Comparison of ENCODE assay signal across 1 cellular context in the genomic region with DNA sequence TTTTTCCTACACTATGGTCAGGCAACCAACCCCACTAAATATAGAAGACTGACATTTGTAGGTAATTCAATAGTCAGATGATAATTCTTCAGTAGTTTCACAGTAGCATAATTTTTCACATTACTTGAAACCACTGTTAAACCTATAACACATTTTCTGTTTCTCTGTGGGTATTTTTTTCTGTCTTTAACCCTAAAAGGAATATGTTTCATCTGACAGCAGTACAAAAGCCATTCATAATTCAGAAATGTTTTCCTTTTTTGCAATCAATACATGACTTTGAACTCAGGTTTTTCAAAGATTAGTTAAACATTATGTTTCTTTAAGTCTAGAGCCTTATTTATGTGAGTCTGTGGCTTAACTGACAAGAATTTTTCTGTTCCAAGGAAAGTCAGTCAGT.
TF ChIP-seq lines count a peak whose summit lies in the region.

No MANE protein-coding gene starts in this region.

TF ChIP-seq in HepG2, 621 proteins besides CTCF, POLR2A, EP300 and RAD21 (continued from another document and continues in another):
- TF ChIP-seq, protein P1, sequence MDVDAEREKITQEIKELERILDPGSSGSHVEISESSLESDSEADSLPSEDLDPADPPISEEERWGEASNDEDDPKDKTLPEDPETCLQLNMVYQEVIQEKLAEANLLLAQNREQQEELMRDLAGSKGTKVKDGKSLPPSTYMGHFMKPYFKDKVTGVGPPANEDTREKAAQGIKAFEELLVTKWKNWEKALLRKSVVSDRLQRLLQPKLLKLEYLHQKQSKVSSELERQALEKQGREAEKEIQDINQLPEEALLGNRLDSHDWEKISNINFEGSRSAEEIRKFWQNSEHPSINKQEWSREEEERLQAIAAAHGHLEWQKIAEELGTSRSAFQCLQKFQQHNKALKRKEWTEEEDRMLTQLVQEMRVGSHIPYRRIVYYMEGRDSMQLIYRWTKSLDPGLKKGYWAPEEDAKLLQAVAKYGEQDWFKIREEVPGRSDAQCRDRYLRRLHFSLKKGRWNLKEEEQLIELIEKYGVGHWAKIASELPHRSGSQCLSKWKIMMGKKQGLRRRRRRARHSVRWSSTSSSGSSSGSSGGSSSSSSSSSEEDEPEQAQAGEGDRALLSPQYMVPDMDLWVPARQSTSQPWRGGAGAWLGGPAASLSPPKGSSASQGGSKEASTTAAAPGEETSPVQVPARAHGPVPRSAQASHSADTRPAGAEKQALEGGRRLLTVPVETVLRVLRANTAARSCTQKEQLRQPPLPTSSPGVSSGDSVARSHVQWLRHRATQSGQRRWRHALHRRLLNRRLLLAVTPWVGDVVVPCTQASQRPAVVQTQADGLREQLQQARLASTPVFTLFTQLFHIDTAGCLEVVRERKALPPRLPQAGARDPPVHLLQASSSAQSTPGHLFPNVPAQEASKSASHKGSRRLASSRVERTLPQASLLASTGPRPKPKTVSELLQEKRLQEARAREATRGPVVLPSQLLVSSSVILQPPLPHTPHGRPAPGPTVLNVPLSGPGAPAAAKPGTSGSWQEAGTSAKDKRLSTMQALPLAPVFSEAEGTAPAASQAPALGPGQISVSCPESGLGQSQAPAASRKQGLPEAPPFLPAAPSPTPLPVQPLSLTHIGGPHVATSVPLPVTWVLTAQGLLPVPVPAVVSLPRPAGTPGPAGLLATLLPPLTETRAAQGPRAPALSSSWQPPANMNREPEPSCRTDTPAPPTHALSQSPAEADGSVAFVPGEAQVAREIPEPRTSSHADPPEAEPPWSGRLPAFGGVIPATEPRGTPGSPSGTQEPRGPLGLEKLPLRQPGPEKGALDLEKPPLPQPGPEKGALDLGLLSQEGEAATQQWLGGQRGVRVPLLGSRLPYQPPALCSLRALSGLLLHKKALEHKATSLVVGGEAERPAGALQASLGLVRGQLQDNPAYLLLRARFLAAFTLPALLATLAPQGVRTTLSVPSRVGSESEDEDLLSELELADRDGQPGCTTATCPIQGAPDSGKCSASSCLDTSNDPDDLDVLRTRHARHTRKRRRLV (CRISPR knock-in tag; IDR thresholded peaks at IDR 0.05): no peak
- TF ChIP-seq, protein P2, sequence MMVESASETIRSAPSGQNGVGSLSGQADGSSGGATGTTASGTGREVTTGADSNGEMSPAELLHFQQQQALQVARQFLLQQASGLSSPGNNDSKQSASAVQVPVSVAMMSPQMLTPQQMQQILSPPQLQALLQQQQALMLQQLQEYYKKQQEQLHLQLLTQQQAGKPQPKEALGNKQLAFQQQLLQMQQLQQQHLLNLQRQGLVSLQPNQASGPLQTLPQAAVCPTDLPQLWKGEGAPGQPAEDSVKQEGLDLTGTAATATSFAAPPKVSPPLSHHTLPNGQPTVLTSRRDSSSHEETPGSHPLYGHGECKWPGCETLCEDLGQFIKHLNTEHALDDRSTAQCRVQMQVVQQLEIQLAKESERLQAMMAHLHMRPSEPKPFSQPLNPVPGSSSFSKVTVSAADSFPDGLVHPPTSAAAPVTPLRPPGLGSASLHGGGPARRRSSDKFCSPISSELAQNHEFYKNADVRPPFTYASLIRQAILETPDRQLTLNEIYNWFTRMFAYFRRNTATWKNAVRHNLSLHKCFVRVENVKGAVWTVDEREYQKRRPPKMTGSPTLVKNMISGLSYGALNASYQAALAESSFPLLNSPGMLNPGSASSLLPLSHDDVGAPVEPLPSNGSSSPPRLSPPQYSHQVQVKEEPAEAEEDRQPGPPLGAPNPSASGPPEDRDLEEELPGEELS (CRISPR knock-in tag; IDR thresholded peaks at IDR 0.05): peak; percentile 48; the same call in 1 of the 2 replicates
- TF ChIP-seq ATM (IDR thresholded peaks at IDR 0.05; ENCODE audit: borderline replicate concordance) (no peak), NFIB (CRISPR knock-in tag; IDR thresholded peaks at IDR 0.05; ENCODE audit: borderline replicate concordance) (no peak), CHD2 (IDR thresholded peaks at IDR 0.05; ENCODE audit: low read depth, low read length) (no peak), JUND (CRISPR knock-in tag; IDR thresholded peaks at IDR 0.05) (no peak), DPF2 (CRISPR knock-in tag; IDR thresholded peaks at IDR 0.05; ENCODE audit: borderline replicate concordance, low read depth) (no peak), ZNF564 (CRISPR knock-in tag; IDR thresholded peaks at IDR 0.05) (no peak), FOXP1 (IDR thresholded peaks at IDR 0.05) (no peak), FOXP1 (CRISPR knock-in tag; IDR thresholded peaks at IDR 0.05) (peak; percentile 79), HOXA9 (CRISPR knock-in tag; IDR thresholded peaks at IDR 0.05; ENCODE audit: borderline replicate concordance) (no peak), KLF15 (CRISPR knock-in tag; IDR thresholded peaks at IDR 0.05; ENCODE audit: borderline replicate concordance) (no peak), ZNF782 (CRISPR knock-in tag; IDR thresholded peaks at IDR 0.05; ENCODE audit: borderline replicate concordance) (no peak), CC2D1A (CRISPR knock-in tag; IDR thresholded peaks at IDR 0.05) (no peak), ZNF746 (CRISPR knock-in tag; IDR thresholded peaks at IDR 0.05) (no peak), ZBTB7A (CRISPR knock-in tag; IDR thresholded peaks at IDR 0.05) (no peak), CCAR2 (optimal IDR thresholded peaks at IDR 0.05; ENCODE audit: low read depth, low read length) (no peak), HNF4G (IDR thresholded peaks at IDR 0.05; ENCODE audit: borderline replicate concordance, low read depth, low read length) (peak; percentile 28; the same call in 1 of the 2 replicates), HNF4G (CRISPR knock-in tag; IDR thresholded peaks at IDR 0.05; ENCODE audit: borderline replicate concordance, low read depth) (no peak), ZNF3 (CRISPR knock-in tag; IDR thresholded peaks at IDR 0.05) (no peak), GTF3A (CRISPR knock-in tag; conservative IDR thresholded peaks at IDR 0.05) (no peak), ONECUT2 (CRISPR knock-in tag; IDR thresholded peaks at IDR 0.05) (peak; percentile 89), PITX1 (CRISPR knock-in tag; IDR thresholded peaks at IDR 0.05) (no peak), ZNF496 (CRISPR knock-in tag; IDR thresholded peaks at IDR 0.05; ENCODE audit: insufficient replicate concordance) (no peak), MIXL1 (CRISPR knock-in tag; IDR thresholded peaks at IDR 0.05) (peak; percentile 78; the same call in 1 of the 2 replicates), TCF7 (IDR thresholded peaks at IDR 0.05; ENCODE audit: low read depth) (peak; percentile 65; the same call in 1 of the 2 replicates)
- TF ChIP-seq, protein P3, sequence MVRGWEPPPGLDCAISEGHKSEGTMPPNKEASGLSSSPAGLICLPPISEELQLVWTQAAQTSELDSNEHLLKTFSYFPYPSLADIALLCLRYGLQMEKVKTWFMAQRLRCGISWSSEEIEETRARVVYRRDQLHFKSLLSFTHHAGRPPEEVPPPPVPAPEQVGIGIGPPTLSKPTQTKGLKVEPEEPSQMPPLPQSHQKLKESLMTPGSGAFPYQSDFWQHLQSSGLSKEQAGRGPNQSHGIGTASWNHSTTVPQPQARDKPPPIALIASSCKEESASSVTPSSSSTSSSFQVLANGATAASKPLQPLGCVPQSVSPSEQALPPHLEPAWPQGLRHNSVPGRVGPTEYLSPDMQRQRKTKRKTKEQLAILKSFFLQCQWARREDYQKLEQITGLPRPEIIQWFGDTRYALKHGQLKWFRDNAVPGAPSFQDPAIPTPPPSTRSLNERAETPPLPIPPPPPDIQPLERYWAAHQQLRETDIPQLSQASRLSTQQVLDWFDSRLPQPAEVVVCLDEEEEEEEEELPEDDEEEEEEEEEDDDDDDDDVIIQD (CRISPR knock-in tag; IDR thresholded peaks at IDR 0.05; ENCODE audit: low read depth): peak; percentile 75; the same call in 1 of the 2 replicates
- TF ChIP-seq, protein P4, sequence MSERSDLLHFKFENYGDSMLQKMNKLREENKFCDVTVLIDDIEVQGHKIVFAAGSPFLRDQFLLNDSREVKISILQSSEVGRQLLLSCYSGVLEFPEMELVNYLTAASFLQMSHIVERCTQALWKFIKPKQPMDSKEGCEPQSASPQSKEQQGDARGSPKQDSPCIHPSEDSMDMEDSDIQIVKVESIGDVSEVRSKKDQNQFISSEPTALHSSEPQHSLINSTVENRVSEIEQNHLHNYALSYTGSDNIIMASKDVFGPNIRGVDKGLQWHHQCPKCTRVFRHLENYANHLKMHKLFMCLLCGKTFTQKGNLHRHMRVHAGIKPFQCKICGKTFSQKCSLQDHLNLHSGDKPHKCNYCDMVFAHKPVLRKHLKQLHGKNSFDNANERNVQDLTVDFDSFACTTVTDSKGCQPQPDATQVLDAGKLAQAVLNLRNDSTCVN (CRISPR knock-in tag; IDR thresholded peaks at IDR 0.05; ENCODE audit: borderline replicate concordance): no peak
- TF ChIP-seq, protein P5, sequence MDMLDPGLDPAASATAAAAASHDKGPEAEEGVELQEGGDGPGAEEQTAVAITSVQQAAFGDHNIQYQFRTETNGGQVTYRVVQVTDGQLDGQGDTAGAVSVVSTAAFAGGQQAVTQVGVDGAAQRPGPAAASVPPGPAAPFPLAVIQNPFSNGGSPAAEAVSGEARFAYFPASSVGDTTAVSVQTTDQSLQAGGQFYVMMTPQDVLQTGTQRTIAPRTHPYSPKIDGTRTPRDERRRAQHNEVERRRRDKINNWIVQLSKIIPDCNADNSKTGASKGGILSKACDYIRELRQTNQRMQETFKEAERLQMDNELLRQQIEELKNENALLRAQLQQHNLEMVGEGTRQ (IDR thresholded peaks at IDR 0.05; ENCODE audit: low read depth, low read length): no peak
- TF ChIP-seq, protein P5 (CRISPR knock-in tag; IDR thresholded peaks at IDR 0.05; ENCODE audit: borderline replicate concordance): no peak
- TF ChIP-seq, protein P6, sequence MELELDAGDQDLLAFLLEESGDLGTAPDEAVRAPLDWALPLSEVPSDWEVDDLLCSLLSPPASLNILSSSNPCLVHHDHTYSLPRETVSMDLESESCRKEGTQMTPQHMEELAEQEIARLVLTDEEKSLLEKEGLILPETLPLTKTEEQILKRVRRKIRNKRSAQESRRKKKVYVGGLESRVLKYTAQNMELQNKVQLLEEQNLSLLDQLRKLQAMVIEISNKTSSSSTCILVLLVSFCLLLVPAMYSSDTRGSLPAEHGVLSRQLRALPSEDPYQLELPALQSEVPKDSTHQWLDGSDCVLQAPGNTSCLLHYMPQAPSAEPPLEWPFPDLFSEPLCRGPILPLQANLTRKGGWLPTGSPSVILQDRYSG (CRISPR knock-in tag; IDR thresholded peaks at IDR 0.05): no peak
- TF ChIP-seq, protein P7, sequence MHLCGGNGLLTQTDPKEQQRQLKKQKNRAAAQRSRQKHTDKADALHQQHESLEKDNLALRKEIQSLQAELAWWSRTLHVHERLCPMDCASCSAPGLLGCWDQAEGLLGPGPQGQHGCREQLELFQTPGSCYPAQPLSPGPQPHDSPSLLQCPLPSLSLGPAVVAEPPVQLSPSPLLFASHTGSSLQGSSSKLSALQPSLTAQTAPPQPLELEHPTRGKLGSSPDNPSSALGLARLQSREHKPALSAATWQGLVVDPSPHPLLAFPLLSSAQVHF (CRISPR knock-in tag; IDR thresholded peaks at IDR 0.05): no peak
- TF ChIP-seq, protein P8, sequence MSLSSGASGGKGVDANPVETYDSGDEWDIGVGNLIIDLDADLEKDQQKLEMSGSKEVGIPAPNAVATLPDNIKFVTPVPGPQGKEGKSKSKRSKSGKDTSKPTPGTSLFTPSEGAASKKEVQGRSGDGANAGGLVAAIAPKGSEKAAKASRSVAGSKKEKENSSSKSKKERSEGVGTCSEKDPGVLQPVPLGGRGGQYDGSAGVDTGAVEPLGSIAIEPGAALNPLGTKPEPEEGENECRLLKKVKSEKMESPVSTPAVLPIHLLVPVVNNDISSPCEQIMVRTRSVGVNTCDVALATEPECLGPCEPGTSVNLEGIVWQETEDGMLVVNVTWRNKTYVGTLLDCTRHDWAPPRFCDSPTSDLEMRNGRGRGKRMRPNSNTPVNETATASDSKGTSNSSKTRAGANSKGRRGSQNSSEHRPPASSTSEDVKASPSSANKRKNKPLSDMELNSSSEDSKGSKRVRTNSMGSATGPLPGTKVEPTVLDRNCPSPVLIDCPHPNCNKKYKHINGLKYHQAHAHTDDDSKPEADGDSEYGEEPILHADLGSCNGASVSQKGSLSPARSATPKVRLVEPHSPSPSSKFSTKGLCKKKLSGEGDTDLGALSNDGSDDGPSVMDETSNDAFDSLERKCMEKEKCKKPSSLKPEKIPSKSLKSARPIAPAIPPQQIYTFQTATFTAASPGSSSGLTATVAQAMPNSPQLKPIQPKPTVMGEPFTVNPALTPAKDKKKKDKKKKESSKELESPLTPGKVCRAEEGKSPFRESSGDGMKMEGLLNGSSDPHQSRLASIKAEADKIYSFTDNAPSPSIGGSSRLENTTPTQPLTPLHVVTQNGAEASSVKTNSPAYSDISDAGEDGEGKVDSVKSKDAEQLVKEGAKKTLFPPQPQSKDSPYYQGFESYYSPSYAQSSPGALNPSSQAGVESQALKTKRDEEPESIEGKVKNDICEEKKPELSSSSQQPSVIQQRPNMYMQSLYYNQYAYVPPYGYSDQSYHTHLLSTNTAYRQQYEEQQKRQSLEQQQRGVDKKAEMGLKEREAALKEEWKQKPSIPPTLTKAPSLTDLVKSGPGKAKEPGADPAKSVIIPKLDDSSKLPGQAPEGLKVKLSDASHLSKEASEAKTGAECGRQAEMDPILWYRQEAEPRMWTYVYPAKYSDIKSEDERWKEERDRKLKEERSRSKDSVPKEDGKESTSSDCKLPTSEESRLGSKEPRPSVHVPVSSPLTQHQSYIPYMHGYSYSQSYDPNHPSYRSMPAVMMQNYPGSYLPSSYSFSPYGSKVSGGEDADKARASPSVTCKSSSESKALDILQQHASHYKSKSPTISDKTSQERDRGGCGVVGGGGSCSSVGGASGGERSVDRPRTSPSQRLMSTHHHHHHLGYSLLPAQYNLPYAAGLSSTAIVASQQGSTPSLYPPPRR (CRISPR knock-in tag; IDR thresholded peaks at IDR 0.05; ENCODE audit: borderline replicate concordance): no peak
- TF ChIP-seq, protein P9, sequence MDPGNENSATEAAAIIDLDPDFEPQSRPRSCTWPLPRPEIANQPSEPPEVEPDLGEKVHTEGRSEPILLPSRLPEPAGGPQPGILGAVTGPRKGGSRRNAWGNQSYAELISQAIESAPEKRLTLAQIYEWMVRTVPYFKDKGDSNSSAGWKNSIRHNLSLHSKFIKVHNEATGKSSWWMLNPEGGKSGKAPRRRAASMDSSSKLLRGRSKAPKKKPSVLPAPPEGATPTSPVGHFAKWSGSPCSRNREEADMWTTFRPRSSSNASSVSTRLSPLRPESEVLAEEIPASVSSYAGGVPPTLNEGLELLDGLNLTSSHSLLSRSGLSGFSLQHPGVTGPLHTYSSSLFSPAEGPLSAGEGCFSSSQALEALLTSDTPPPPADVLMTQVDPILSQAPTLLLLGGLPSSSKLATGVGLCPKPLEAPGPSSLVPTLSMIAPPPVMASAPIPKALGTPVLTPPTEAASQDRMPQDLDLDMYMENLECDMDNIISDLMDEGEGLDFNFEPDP (CRISPR knock-in tag; conservative IDR thresholded peaks at IDR 0.05): no peak
- TF ChIP-seq, protein P10, sequence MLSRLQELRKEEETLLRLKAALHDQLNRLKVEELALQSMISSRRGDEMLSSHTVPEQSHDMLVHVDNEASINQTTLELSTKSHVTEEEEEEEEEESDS (CRISPR knock-in tag; IDR thresholded peaks at IDR 0.05; ENCODE audit: borderline replicate concordance): no peak
- TF ChIP-seq, protein P11, sequence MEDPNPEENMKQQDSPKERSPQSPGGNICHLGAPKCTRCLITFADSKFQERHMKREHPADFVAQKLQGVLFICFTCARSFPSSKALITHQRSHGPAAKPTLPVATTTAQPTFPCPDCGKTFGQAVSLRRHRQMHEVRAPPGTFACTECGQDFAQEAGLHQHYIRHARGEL (CRISPR knock-in tag; IDR thresholded peaks at IDR 0.05): no peak
